1 cellular context compared by ENCODE assay signal in genomic region chr1:37475380-37476086, GRCh38.
TF ChIP-seq lines count a peak whose summit lies in the region.

No MANE protein-coding gene starts in this region.

TF ChIP-seq in HepG2, 621 proteins besides CTCF, POLR2A, EP300 and RAD21 (continues in another document):
- TF ChIP-seq, protein P1, sequence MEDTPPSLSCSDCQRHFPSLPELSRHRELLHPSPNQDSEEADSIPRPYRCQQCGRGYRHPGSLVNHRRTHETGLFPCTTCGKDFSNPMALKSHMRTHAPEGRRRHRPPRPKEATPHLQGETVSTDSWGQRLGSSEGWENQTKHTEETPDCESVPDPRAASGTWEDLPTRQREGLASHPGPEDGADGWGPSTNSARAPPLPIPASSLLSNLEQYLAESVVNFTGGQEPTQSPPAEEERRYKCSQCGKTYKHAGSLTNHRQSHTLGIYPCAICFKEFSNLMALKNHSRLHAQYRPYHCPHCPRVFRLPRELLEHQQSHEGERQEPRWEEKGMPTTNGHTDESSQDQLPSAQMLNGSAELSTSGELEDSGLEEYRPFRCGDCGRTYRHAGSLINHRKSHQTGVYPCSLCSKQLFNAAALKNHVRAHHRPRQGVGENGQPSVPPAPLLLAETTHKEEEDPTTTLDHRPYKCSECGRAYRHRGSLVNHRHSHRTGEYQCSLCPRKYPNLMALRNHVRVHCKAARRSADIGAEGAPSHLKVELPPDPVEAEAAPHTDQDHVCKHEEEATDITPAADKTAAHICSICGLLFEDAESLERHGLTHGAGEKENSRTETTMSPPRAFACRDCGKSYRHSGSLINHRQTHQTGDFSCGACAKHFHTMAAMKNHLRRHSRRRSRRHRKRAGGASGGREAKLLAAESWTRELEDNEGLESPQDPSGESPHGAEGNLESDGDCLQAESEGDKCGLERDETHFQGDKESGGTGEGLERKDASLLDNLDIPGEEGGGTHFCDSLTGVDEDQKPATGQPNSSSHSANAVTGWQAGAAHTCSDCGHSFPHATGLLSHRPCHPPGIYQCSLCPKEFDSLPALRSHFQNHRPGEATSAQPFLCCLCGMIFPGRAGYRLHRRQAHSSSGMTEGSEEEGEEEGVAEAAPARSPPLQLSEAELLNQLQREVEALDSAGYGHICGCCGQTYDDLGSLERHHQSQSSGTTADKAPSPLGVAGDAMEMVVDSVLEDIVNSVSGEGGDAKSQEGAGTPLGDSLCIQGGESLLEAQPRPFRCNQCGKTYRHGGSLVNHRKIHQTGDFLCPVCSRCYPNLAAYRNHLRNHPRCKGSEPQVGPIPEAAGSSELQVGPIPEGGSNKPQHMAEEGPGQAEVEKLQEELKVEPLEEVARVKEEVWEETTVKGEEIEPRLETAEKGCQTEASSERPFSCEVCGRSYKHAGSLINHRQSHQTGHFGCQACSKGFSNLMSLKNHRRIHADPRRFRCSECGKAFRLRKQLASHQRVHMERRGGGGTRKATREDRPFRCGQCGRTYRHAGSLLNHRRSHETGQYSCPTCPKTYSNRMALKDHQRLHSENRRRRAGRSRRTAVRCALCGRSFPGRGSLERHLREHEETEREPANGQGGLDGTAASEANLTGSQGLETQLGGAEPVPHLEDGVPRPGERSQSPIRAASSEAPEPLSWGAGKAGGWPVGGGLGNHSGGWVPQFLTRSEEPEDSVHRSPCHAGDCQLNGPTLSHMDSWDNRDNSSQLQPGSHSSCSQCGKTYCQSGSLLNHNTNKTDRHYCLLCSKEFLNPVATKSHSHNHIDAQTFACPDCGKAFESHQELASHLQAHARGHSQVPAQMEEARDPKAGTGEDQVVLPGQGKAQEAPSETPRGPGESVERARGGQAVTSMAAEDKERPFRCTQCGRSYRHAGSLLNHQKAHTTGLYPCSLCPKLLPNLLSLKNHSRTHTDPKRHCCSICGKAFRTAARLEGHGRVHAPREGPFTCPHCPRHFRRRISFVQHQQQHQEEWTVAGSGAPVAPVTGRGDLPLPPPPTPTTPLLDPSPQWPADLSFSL (CRISPR knock-in tag; IDR thresholded peaks at IDR 0.05), result no peak
- TF ChIP-seq ZNF282 (IDR thresholded peaks at IDR 0.05; ENCODE audit: partially characterized antibody) (no peak), ZNF772 (CRISPR knock-in tag; IDR thresholded peaks at IDR 0.05) (peak; percentile 37; the same call in 1 of the 2 replicates), SALL1 (CRISPR knock-in tag; IDR thresholded peaks at IDR 0.05) (no peak), THRA (CRISPR knock-in tag; IDR thresholded peaks at IDR 0.05; ENCODE audit: borderline replicate concordance) (no peak), ZNF550 (CRISPR knock-in tag; IDR thresholded peaks at IDR 0.05; ENCODE audit: borderline replicate concordance) (peak; percentile 87; the same call in 1 of the 2 replicates), ZSCAN21 (CRISPR knock-in tag; IDR thresholded peaks at IDR 0.05; ENCODE audit: borderline replicate concordance) (peak; percentile 58; the same call in 1 of the 2 replicates), SNRNP70 (IDR thresholded peaks at IDR 0.05; ENCODE audit: low read depth, low read length) (no peak), TERF1 (CRISPR knock-in tag; IDR thresholded peaks at IDR 0.05) (no peak), ZNF569 (CRISPR knock-in tag; IDR thresholded peaks at IDR 0.05; ENCODE audit: borderline replicate concordance) (no peak), GABPB1 (CRISPR knock-in tag; IDR thresholded peaks at IDR 0.05) (0 out of 2 replicates have a peak, but pooled peaks have one; percentile 36), ATF7-NPFF (CRISPR knock-in tag; IDR thresholded peaks at IDR 0.05; ENCODE audit: low read depth) (no peak), MEIS1 (CRISPR knock-in tag; IDR thresholded peaks at IDR 0.05; ENCODE audit: borderline replicate concordance) (0 out of 2 replicates have a peak, but pooled peaks have one; percentile 34), ETS1 (CRISPR knock-in tag; IDR thresholded peaks at IDR 0.05) (no peak), ZNF788 (CRISPR knock-in tag; IDR thresholded peaks at IDR 0.05; ENCODE audit: borderline replicate concordance) (0 out of 2 replicates have a peak, but pooled peaks have one; percentile 36), MNT (IDR thresholded peaks at IDR 0.05) (peak; percentile 30; the same call in 1 of the 2 replicates), NR2F1 (CRISPR knock-in tag; IDR thresholded peaks at IDR 0.05) (no peak), RBM39 (IDR thresholded peaks at IDR 0.05; ENCODE audit: low read depth, low read length, poor library complexity, severe bottlenecking) (no peak), FOXJ3 (CRISPR knock-in tag; IDR thresholded peaks at IDR 0.05; ENCODE audit: borderline replicate concordance) (0 out of 2 replicates have a peak, but pooled peaks have one; percentile 23), RBAK (CRISPR knock-in tag; IDR thresholded peaks at IDR 0.05) (no peak), ZNF704 (CRISPR knock-in tag; IDR thresholded peaks at IDR 0.05; ENCODE audit: borderline replicate concordance) (no peak), ZNF841 (CRISPR knock-in tag; IDR thresholded peaks at IDR 0.05; ENCODE audit: borderline replicate concordance) (no peak), ZXDC (CRISPR knock-in tag; IDR thresholded peaks at IDR 0.05) (no peak)
- TF ChIP-seq, protein P2, sequence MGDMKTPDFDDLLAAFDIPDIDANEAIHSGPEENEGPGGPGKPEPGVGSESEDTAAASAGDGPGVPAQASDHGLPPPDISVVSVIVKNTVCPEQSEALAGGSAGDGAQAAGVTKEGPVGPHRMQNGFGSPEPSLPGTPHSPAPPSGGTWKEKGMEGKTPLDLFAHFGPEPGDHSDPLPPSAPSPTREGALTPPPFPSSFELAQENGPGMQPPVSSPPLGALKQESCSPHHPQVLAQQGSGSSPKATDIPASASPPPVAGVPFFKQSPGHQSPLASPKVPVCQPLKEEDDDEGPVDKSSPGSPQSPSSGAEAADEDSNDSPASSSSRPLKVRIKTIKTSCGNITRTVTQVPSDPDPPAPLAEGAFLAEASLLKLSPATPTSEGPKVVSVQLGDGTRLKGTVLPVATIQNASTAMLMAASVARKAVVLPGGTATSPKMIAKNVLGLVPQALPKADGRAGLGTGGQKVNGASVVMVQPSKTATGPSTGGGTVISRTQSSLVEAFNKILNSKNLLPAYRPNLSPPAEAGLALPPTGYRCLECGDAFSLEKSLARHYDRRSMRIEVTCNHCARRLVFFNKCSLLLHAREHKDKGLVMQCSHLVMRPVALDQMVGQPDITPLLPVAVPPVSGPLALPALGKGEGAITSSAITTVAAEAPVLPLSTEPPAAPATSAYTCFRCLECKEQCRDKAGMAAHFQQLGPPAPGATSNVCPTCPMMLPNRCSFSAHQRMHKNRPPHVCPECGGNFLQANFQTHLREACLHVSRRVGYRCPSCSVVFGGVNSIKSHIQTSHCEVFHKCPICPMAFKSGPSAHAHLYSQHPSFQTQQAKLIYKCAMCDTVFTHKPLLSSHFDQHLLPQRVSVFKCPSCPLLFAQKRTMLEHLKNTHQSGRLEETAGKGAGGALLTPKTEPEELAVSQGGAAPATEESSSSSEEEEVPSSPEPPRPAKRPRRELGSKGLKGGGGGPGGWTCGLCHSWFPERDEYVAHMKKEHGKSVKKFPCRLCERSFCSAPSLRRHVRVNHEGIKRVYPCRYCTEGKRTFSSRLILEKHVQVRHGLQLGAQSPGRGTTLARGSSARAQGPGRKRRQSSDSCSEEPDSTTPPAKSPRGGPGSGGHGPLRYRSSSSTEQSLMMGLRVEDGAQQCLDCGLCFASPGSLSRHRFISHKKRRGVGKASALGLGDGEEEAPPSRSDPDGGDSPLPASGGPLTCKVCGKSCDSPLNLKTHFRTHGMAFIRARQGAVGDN (CRISPR knock-in tag; IDR thresholded peaks at IDR 0.05), result peak; percentile 42
- TF ChIP-seq, protein P3, sequence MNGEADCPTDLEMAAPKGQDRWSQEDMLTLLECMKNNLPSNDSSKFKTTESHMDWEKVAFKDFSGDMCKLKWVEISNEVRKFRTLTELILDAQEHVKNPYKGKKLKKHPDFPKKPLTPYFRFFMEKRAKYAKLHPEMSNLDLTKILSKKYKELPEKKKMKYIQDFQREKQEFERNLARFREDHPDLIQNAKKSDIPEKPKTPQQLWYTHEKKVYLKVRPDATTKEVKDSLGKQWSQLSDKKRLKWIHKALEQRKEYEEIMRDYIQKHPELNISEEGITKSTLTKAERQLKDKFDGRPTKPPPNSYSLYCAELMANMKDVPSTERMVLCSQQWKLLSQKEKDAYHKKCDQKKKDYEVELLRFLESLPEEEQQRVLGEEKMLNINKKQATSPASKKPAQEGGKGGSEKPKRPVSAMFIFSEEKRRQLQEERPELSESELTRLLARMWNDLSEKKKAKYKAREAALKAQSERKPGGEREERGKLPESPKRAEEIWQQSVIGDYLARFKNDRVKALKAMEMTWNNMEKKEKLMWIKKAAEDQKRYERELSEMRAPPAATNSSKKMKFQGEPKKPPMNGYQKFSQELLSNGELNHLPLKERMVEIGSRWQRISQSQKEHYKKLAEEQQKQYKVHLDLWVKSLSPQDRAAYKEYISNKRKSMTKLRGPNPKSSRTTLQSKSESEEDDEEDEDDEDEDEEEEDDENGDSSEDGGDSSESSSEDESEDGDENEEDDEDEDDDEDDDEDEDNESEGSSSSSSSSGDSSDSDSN (CRISPR knock-in tag; IDR thresholded peaks at IDR 0.05), result 0 out of 2 replicates have a peak, but pooled peaks have one; percentile 19
- TF ChIP-seq, protein P4, sequence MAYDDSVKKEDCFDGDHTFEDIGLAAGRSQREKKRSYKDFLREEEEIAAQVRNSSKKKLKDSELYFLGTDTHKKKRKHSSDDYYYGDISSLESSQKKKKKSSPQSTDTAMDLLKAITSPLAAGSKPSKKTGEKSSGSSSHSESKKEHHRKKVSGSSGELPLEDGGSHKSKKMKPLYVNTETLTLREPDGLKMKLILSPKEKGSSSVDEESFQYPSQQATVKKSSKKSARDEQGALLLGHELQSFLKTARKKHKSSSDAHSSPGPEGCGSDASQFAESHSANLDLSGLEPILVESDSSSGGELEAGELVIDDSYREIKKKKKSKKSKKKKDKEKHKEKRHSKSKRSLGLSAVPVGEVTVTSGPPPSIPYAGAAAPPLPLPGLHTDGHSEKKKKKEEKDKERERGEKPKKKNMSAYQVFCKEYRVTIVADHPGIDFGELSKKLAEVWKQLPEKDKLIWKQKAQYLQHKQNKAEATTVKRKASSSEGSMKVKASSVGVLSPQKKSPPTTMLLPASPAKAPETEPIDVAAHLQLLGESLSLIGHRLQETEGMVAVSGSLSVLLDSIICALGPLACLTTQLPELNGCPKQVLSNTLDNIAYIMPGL (CRISPR knock-in tag; IDR thresholded peaks at IDR 0.05; ENCODE audit: borderline replicate concordance in 1 of 2, low read depth in 1 of 2), result 0 out of 4 replicates have a peak, but pooled peaks of 1 of the 2 experiments have one; percentile 39
